Comparison of ENCODE assay signal across 11 cellular contexts in genomic region chr9:131999692-132000551, GRCh38.
DNase-seq lines count a peak whose midpoint lies in the region; ATAC-seq and TF ChIP-seq lines count a peak whose summit lies in the region.
"Had no signal": no experiment of that assay in that cellular context is flagged by ENCODE, and none has a peak within 500 bp of the region (broad histone marks: within the 10 kb centered on the region; RNA-seq: fewer than 3 reads in every experiment).

No MANE protein-coding gene starts in this region.

- H3K4me1 ChIP-seq in HEK293 (ENCODE audit: control insufficient read depth, insufficient read depth, low read length): no peaks in the 10 kb centered on the region
- H3K4me1 ChIP-seq in gastroesophageal sphincter: peaks cover 0 to 15% (median 0%) of the 10 kb centered on the region in 3 donors

- POLR2A ChIA-PET in HEK293 (lab: Yijun Ruan, JAX): no interaction called here

- TF ChIP-seq EP300 in gastroesophageal sphincter (IDR thresholded peaks at IDR 0.05): no peak

- CTCF ChIA-PET in HEK293 (lab: Yijun Ruan, JAX): interaction anchor here (0.7 to 1.1 kb wide), 3 partner anchors 19 to 138 kb away, joined by 3 read pairs; no protein-coding TSS in a partner anchor

- H3K36me3 Mint-ChIP-seq in activated naive CD8-positive, alpha-beta T cell: peaks cover 19% of the 10 kb centered on the region
- H3K36me3 Mint-ChIP-seq in T-helper 2 cell treated with Interferon-gamma antibody and Interleukin-4, amounts not matched to agents 5 μg/mL and 100 μg/mL, for 36 hours (ENCODE audit: low read depth): peaks cover 6% of the 10 kb centered on the region

- H3K4me3 Mint-ChIP-seq in activated naive CD8-positive, alpha-beta T cell: no peak overlapping the region
- no peak overlapping the region for H3K4me3 Mint-ChIP-seq in T-helper 2 cell treated with Interferon-gamma antibody and Interleukin-4, amounts not matched to agents 5 μg/mL and 100 μg/mL, for 36 hours

- TF ChIP-seq POLR2A in gastroesophageal sphincter (IDR thresholded peaks at IDR 0.05): no peak

- H3K9me3 ChIP-seq in HEK293 (ENCODE audit: control insufficient read depth, insufficient read depth, low read depth, low read length) (no peaks in the 10 kb centered on the region), gastroesophageal sphincter (no peaks in the 10 kb centered on the region)
- H3K9me3 ChIP-seq: heart left ventricle had no signal

- H3K27me3 ChIP-seq in gastroesophageal sphincter: no peaks in the 10 kb centered on the region
- H3K27me3 ChIP-seq: heart left ventricle had no signal

- no peaks in the 10 kb centered on the region for H3K27me3 Mint-ChIP-seq in activated naive CD8-positive, alpha-beta T cell
- H3K27me3 Mint-ChIP-seq in T-helper 2 cell treated with Interferon-gamma antibody and Interleukin-4, amounts not matched to agents 5 μg/mL and 100 μg/mL, for 36 hours (ENCODE audit: low read depth): no peaks in the 10 kb centered on the region

- peak overlapping the region; percentile 25 for H3K27ac Mint-ChIP-seq in activated naive CD8-positive, alpha-beta T cell
- no peak overlapping the region for H3K27ac Mint-ChIP-seq in T-helper 2 cell treated with Interferon-gamma antibody and Interleukin-4, amounts not matched to agents 5 μg/mL and 100 μg/mL, for 36 hours

- H3K36me3 ChIP-seq in HEK293 (ENCODE audit: control insufficient read depth in 2 of 2, insufficient read depth in 1 of 2, low read length in 2 of 2): peaks cover 0 to 7% of the 10 kb centered on the region in 2 experiments; a peak in 1 of 3 replicates
- peaks cover 0 to 11% of the 10 kb centered on the region in 2 donors for H3K36me3 ChIP-seq in gastroesophageal sphincter

- ATAC-seq in gastroesophageal sphincter: no peak
- ATAC-seq: heart left ventricle had no signal

- peak; percentile 65 for DNase-seq in AG10803 (ENCODE audit: low read depth)
- DNase-seq in hepatic stellate cell (ENCODE audit: low spot score): peak; percentile 59
- DNase-seq in T-helper 2 cell treated with Interferon-gamma antibody and Interleukin-4, amounts not matched to agents 5 μg/mL and 100 μg/mL, for 36 hours (ENCODE audit: low spot score): no peak
- DNase-seq in Ammon's horn (ENCODE audit: low spot score): no peak
- no peak for DNase-seq in NCI-H526 (lab: John Stamatoyannopoulos, UW)
- DNase-seq: GOT3, heart left ventricle, NCI-H1436 had no signal

- no peak overlapping the region for H3K27ac ChIP-seq in HEK293 (ENCODE audit: extremely low read depth, low read depth, low read length)
- no peak overlapping the region for H3K27ac ChIP-seq in gastroesophageal sphincter
- H3K27ac ChIP-seq: heart left ventricle had no signal

- peaks cover 25% of the 10 kb centered on the region for H3K4me1 Mint-ChIP-seq in activated naive CD8-positive, alpha-beta T cell (ENCODE audit: low read depth)
- peaks cover 18% of the 10 kb centered on the region for H3K4me1 Mint-ChIP-seq in T-helper 2 cell treated with Interferon-gamma antibody and Interleukin-4, amounts not matched to agents 5 μg/mL and 100 μg/mL, for 36 hours (ENCODE audit: low read depth)

- no peak overlapping the region for H3K4me3 ChIP-seq in AG10803 (ENCODE audit: low read length)
- no peak overlapping the region for H3K4me3 ChIP-seq in HEK293 (ENCODE audit: low read depth, low read length)
- H3K4me3 ChIP-seq in gastroesophageal sphincter: no peak overlapping the region
- H3K4me3 ChIP-seq: heart left ventricle had no signal

- no peaks in the 10 kb centered on the region for H3K9me3 Mint-ChIP-seq in activated naive CD8-positive, alpha-beta T cell (ENCODE audit: low read depth)
- no peaks in the 10 kb centered on the region for H3K9me3 Mint-ChIP-seq in T-helper 2 cell treated with Interferon-gamma antibody and Interleukin-4, amounts not matched to agents 5 μg/mL and 100 μg/mL, for 36 hours

- TF ChIP-seq CTCF in AG10803 (conservative IDR thresholded peaks at IDR 0.05; ENCODE audit: low read length) (no peak; the same call in 1 of the 2 replicates), HEK293 (tag by site-specific recombination; IDR thresholded peaks at IDR 0.05) (no peak), gastroesophageal sphincter (IDR thresholded peaks at IDR 0.05) (no peak)

- 93 to 94% methylated on average over 2 to 4 of the region's 4 CpGs for WGBS in gastroesophageal sphincter (ENCODE audit: low coverage in 1 of 2), 2 donors

TF ChIP-seq in HEK293, 187 proteins besides CTCF, POLR2A, EP300 and RAD21:
- TF ChIP-seq PRDM1 (tag by site-specific recombination; IDR thresholded peaks at IDR 0.05) (peak; percentile 96), ZNF660 (tag by site-specific recombination; IDR thresholded peaks at IDR 0.05) (no peak), ZBTB10 (tag by site-specific recombination; IDR thresholded peaks at IDR 0.05) (no peak)

Comparison
In these comparisons a context has a peak if more than half of its experiments do, and no peak if none do; other contexts are left out.
1. DNase-seq: peak in AG10803 (single experiment) and hepatic stellate cell (single experiment); none in T-helper 2 cell treated with Interferon-gamma antibody and Interleukin-4, amounts not matched to agents 5 μg/mL and 100 μg/mL, for 36 hours (single experiment), Ammon's horn (single experiment) and NCI-H526 (0 of 2).